Comparison of ENCODE assay signal across 1 cellular context in the genomic region with DNA sequence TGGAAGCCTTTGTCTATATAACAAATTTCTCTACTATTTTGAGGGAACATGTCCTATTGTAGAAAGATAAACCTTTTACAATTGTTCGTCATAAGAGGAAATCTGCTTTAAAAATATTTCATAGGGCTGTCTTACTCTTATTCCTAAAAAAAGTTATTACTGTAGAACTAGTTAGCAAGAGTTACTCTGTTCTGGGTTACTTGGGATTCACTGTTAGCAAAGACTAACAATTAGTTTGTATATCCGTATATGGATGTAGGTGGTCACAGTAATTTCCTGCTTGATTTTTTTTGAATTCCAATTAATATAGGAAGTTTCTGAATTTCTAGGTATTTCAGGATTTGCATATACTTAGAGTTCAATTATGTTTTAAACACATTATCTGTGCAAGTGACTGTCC.
TF ChIP-seq lines count a peak whose summit lies in the region.

No MANE protein-coding gene starts in this region.

TF ChIP-seq in A549, 52 proteins besides CTCF, POLR2A, EP300 and RAD21 (continued from another document):
- TF ChIP-seq E2F6 (IDR thresholded peaks at IDR 0.05; ENCODE audit: borderline replicate concordance, low read depth) (no peak), HDAC2 (IDR thresholded peaks at IDR 0.05) (no peak)
